9 cellular contexts compared by ENCODE assay signal in the genomic region with DNA sequence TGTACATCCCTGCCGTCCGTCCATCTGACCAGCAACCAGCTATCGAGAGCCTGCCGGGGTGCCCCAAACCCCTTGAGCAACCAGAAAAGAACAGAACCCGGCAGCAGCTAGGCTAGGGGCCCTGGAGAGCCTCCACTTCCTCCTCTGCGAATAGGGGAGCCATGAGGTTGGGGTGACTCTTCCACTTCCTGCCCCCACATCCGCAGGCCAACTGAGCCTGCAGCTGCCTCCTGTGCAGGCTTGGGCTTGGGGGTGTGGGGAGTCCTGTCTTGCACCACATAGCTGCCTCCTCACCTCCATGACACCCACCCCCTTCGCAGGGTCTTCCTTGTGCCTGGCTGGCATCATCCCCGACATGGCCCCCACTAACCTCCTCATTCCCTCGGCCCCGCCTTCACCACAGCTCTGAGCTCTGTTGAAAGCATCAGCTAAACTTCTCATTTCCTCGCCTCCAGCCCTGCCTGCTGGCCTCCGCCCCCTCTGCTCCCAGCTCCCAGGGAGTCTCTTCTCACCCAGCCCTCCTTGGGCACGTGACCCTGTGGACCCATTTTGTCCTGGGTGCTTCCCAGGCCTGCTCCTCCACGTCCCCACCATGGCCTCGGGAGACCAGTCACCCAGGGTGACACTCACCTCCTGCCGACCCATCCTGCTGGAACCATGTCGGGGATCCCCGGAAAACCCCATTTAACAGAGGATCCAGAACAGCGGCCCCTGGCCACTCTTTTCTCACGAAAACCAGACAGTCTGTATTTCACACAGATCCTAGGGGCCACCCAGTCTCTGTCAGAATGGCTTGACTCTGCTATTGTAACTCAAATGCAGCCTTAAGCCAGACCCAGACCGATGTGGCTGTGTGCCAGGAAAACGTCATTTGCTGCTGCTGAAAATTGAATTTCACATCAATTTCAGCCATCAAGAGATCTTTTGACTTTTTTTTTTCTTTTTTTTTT. TPM values are rescaled to one million over a fixed set of nuclear protein-coding genes. Genes with fewer than 3 reads are reported as not detected.
DNase-seq lines count a peak whose midpoint lies in the region; ATAC-seq, FAIRE-seq and TF ChIP-seq lines count a peak whose summit lies in the region.
"Had no signal": no experiment of that assay in that cellular context is flagged by ENCODE, and none has a peak within 500 bp of the region (broad histone marks: within the 10 kb centered on the region; RNA-seq: fewer than 3 reads in every experiment).

No MANE protein-coding gene starts in this region.

- no peaks in the 10 kb centered on the region for H3K27me3 ChIP-seq in astrocyte (ENCODE audit: insufficient read depth, low read length)
- no peaks in the 10 kb centered on the region for H3K27me3 ChIP-seq in lower lobe of right lung (ENCODE audit: low read depth)

- ATAC-seq in HG03175 (IDR thresholded peaks at IDR 0.05; ENCODE audit: unreplicated experiment) (peak; percentile 72), lower lobe of right lung (peak; percentile 88 to 90)

- H3K4me3 Mint-ChIP-seq in astrocyte (ENCODE audit: unreplicated experiment) = no peak overlapping the region

- FAIRE-seq in GM19239 (lab: Jason Lieb, UNC) (no peak), astrocyte (lab: Jason Lieb, UNC) (no peak)

- H4K20me1 ChIP-seq in astrocyte (ENCODE audit: insufficient read depth, low read length) = peaks cover 64% of the 10 kb centered on the region

- peaks cover 16% of the 10 kb centered on the region for H3K36me3 Mint-ChIP-seq in astrocyte (ENCODE audit: low read depth, unreplicated experiment)

- TF ChIP-seq CTCF in astrocyte (IDR thresholded peaks at IDR 0.05; ENCODE audit: insufficient read depth, low read depth, low read length) (no peak), lower lobe of right lung (IDR thresholded peaks at IDR 0.05) (no peak)

- peaks cover 21% of the 10 kb centered on the region for H3K4me1 Mint-ChIP-seq in astrocyte (ENCODE audit: low read depth, unreplicated experiment)

- no peaks in the 10 kb centered on the region for H3K27me3 Mint-ChIP-seq in astrocyte (ENCODE audit: low read depth, unreplicated experiment)

- H3K9me3 ChIP-seq in astrocyte (ENCODE audit: insufficient read depth, low read depth, low read length) (no peaks in the 10 kb centered on the region), lower lobe of right lung (no peaks in the 10 kb centered on the region)

- peak overlapping the region; percentile 57 for H3K4me2 ChIP-seq in astrocyte (ENCODE audit: low read length)

- peak overlapping the region; percentile 83 for H3K27ac Mint-ChIP-seq in astrocyte (ENCODE audit: unreplicated experiment)

- peak; percentile 43 for DNase-seq in GM19239 (ENCODE audit: insufficient read length, low spot score)
- peak; percentile 67 for DNase-seq in T-helper 9 cell
- DNase-seq in astrocyte (ENCODE audit: low read depth) = no peak
- peak; percentile 84 for DNase-seq in lower lobe of right lung
- DNase-seq in stimulated activated CD8-positive, alpha-beta memory T cell treated with anti-CD3 and anti-CD28 coated beads, Interleukin-15, amount 100 ng/mL, for 24 hours (ENCODE audit: low read depth) = peak; percentile 26
- no peak for DNase-seq in HK-2 (ENCODE audit: unreplicated experiment)
- no peak for DNase-seq in NCI-H2081 (lab: John Stamatoyannopoulos, UW)

- H3K4me3 ChIP-seq in astrocyte (ENCODE audit: insufficient read depth, low read depth, low read length) = no peak overlapping the region
- H3K4me3 ChIP-seq in lower lobe of right lung = peak overlapping the region; percentile 27

- H3K36me3 ChIP-seq in astrocyte (ENCODE audit: insufficient read depth, low read length) (peaks cover 2% of the 10 kb centered on the region), lower lobe of right lung (peaks cover 5% of the 10 kb centered on the region)

- peaks cover 74% of the 10 kb centered on the region for H3K79me2 ChIP-seq in astrocyte (ENCODE audit: insufficient read depth, low read length)

- no peak overlapping the region for H2AFZ ChIP-seq in astrocyte (ENCODE audit: low read depth, low read length)

- peak overlapping the region; percentile 44 for H3K27ac ChIP-seq in astrocyte (ENCODE audit: low read depth, low read length)
- H3K27ac ChIP-seq in lower lobe of right lung = peak overlapping the region; percentile 73
- H3K27ac ChIP-seq: epithelial cell of prostate had no signal

- intact Hi-C loops in lower lobe of right lung (cut with DNase I) = no loop called here

- H3K4me1 ChIP-seq in astrocyte (ENCODE audit: insufficient read depth, low read length) (peaks cover 18% of the 10 kb centered on the region), lower lobe of right lung (peaks cover 28% of the 10 kb centered on the region)

- peak overlapping the region; percentile 37 for H3K9ac ChIP-seq in astrocyte (ENCODE audit: low read length)

- H3K9me3 Mint-ChIP-seq in astrocyte (ENCODE audit: unreplicated experiment) = peaks cover 5% of the 10 kb centered on the region

RNA-seq across cellular contexts. Expression of a gene that starts 50.4 kb away (rescaled TPM):
- 117 and 123 TPM in 2 replicates for total RNA-seq in astrocyte
- 205 TPM for total RNA-seq in lower lobe of right lung

RNA-seq across cellular contexts. Expression of a gene that starts 50.8 kb away (rescaled TPM):
- total RNA-seq in astrocyte = 5.6 and 7.6 TPM in 2 replicates
- total RNA-seq in lower lobe of right lung = 9.1 TPM

Comparison
In these comparisons a context has a peak if more than half of its experiments do, and no peak if none do; other contexts are left out.
1. DNase-seq: peak in GM19239 (single experiment), T-helper 9 cell (single experiment), lower lobe of right lung (single experiment) and stimulated activated CD8-positive, alpha-beta memory T cell treated with anti-CD3 and anti-CD28 coated beads, Interleukin-15, amount 100 ng/mL, for 24 hours (single experiment); none in astrocyte (single experiment), HK-2 (single experiment) and NCI-H2081 (0 of 2).